1 cellular context compared by ENCODE assay signal in genomic region chr10:124248646-124249045, GRCh38.
TF ChIP-seq lines count a peak whose summit lies in the region.

No MANE protein-coding gene starts in this region.

TF ChIP-seq in GM12878, 131 proteins besides CTCF, POLR2A, EP300 and RAD21 (continued from another document and continues in another):
- TF ChIP-seq CUX1 (IDR thresholded peaks at IDR 0.05; ENCODE audit: insufficient replicate concordance, low read depth, low read length) (no peak), RBBP5 (conservative IDR thresholded peaks at IDR 0.05) (no peak), ESRRA (IDR thresholded peaks at IDR 0.05; ENCODE audit: low read length) (no peak), MTA3 (IDR thresholded peaks at IDR 0.05; ENCODE audit: borderline replicate concordance, low read length) (no peak), TARDBP (IDR thresholded peaks at IDR 0.05; ENCODE audit: borderline replicate concordance) (no peak), PAX5 (IDR thresholded peaks at IDR 0.05; ENCODE audit: borderline replicate concordance, low read depth, low read length) (peak; percentile 93), TAF1 (IDR thresholded peaks at IDR 0.05; ENCODE audit: borderline replicate concordance, low read depth, low read length) (no peak), CREM (IDR thresholded peaks at IDR 0.05; ENCODE audit: low read depth) (no peak), ZNF384 (IDR thresholded peaks at IDR 0.05; ENCODE audit: borderline replicate concordance, low read depth, low read length) (no peak), SKIL (IDR thresholded peaks at IDR 0.05; ENCODE audit: low read depth, poor library complexity, severe bottlenecking) (no peak), ZBTB4 (CRISPR knock-in tag; IDR thresholded peaks at IDR 0.05) (no peak), IKZF2 (IDR thresholded peaks at IDR 0.05) (peak in 1 of 2 experiments; percentile 48; a peak in 1 of 4 replicates), SMAD1 (IDR thresholded peaks at IDR 0.05; ENCODE audit: low read depth, partially characterized antibody) (no peak), IRF3 (IDR thresholded peaks at IDR 0.05) (no peak), HCFC1 (IDR thresholded peaks at IDR 0.05; ENCODE audit: low read length) (no peak), SMC3 (IDR thresholded peaks at IDR 0.05; ENCODE audit: borderline replicate concordance, low read length) (no peak), CBX5 (IDR thresholded peaks at IDR 0.05; ENCODE audit: low read depth) (no peak), SUZ12 (IDR thresholded peaks at IDR 0.05; ENCODE audit: unreplicated experiment) (no peak), KAT2A (conservative IDR thresholded peaks at IDR 0.05; ENCODE audit: control insufficient read depth, low read depth, low read length) (no peak), ATF3 (IDR thresholded peaks at IDR 0.05; ENCODE audit: borderline replicate concordance, extremely low read depth, low read depth, low read length) (no peak), TBL1XR1 (IDR thresholded peaks at IDR 0.05; ENCODE audit: low read depth, low read length) (no peak), GABPA (IDR thresholded peaks at IDR 0.05; ENCODE audit: low read depth) (no peak), STAT3 (IDR thresholded peaks at IDR 0.05; ENCODE audit: low read depth, low read length) (no peak), HDGF (IDR thresholded peaks at IDR 0.05) (no peak), JUND (IDR thresholded peaks at IDR 0.05; ENCODE audit: low read depth, low read length) (no peak), BRCA1 (IDR thresholded peaks at IDR 0.05; ENCODE audit: low read depth, low read length) (no peak), NR2F1 (conservative IDR thresholded peaks at IDR 0.05) (peak; percentile 73), YBX1 (IDR thresholded peaks at IDR 0.05) (no peak), MEF2B (IDR thresholded peaks at IDR 0.05; ENCODE audit: partially characterized antibody, poor library complexity, severe bottlenecking) (no peak), BMI1 (IDR thresholded peaks at IDR 0.05; ENCODE audit: borderline replicate concordance) (no peak), NR2C1 (IDR thresholded peaks at IDR 0.05) (0 out of 2 replicates have a peak, but pooled peaks have one; percentile 3), NR2C2 (IDR thresholded peaks at IDR 0.05; ENCODE audit: borderline replicate concordance, control insufficient read depth, insufficient read length, low read depth) (no peak), HDAC6 (IDR thresholded peaks at IDR 0.05; ENCODE audit: unreplicated experiment) (no peak), CHD4 (IDR thresholded peaks at IDR 0.05) (no peak), ZNF274 (IDR thresholded peaks at IDR 0.05; ENCODE audit: insufficient read depth, insufficient read length) (no peak), KLF5 (IDR thresholded peaks at IDR 0.05; ENCODE audit: partially characterized antibody) (no peak), POU2F2 (IDR thresholded peaks at IDR 0.05; ENCODE audit: borderline replicate concordance, low read depth, low read length) (no peak), CBFB (IDR thresholded peaks at IDR 0.05; ENCODE audit: low read depth) (no peak), RELB (IDR thresholded peaks at IDR 0.05; ENCODE audit: low read depth) (no peak), SIN3A (IDR thresholded peaks at IDR 0.05; ENCODE audit: low read depth, low read length) (no peak), RUNX3 (IDR thresholded peaks at IDR 0.05; ENCODE audit: low read length) (0 out of 2 replicates have a peak, but pooled peaks have one; percentile 15), ZNF687 (IDR thresholded peaks at IDR 0.05) (no peak), STAT1 (conservative IDR thresholded peaks at IDR 0.05) (no peak), PKNOX1 (IDR thresholded peaks at IDR 0.05) (no peak), RFX5 (IDR thresholded peaks at IDR 0.05; ENCODE audit: low read depth, low read length) (no peak), PAX8 (IDR thresholded peaks at IDR 0.05) (no peak), IRF4 (IDR thresholded peaks at IDR 0.05; ENCODE audit: low read depth, low read length) (no peak), NFIC (IDR thresholded peaks at IDR 0.05; ENCODE audit: low read depth, low read length) (no peak), MTA2 (IDR thresholded peaks at IDR 0.05; ENCODE audit: low read depth) (0 out of 2 replicates have a peak, but pooled peaks have one; percentile 11), RELA (IDR thresholded peaks at IDR 0.05; ENCODE audit: borderline replicate concordance, partially characterized antibody) (no peak), EZH2 (IDR thresholded peaks at IDR 0.05; ENCODE audit: borderline replicate concordance, control insufficient read depth, low read depth, low read length) (no peak), ZZZ3 (IDR thresholded peaks at IDR 0.05; ENCODE audit: control insufficient read depth, insufficient read length, low read depth) (no peak)
